Comparison of ENCODE assay signal across 11 cellular contexts in genomic region chr12:50017047-50017446, GRCh38. TPM values are rescaled to one million over a fixed set of nuclear protein-coding genes. Genes with fewer than 3 reads are reported as not detected.
DNase-seq lines count a peak whose midpoint lies in the region; ATAC-seq and TF ChIP-seq lines count a peak whose summit lies in the region.
"Had no signal": no experiment of that assay in that cellular context is flagged by ENCODE, and none has a peak within 500 bp of the region (broad histone marks: within the 10 kb centered on the region; RNA-seq: fewer than 3 reads in every experiment).

No MANE protein-coding gene starts in this region.

- H3K4me3 Mint-ChIP-seq in activated CD4-positive, alpha-beta memory T cell treated with anti-CD3 and anti-CD28 coated beads for 36 hours = no peak overlapping the region
- H3K4me3 Mint-ChIP-seq: memory B cell; stimulated activated naive CD8-positive, alpha-beta T cell treated with anti-CD3 and anti-CD28 coated beads, Interleukin-15, Interleukin-2, amounts not matched to agents 100 ng/mL and 50 ng/mL, for 24 hours had no signal

- intact Hi-C loops in left ventricle myocardium inferior (cut with micrococcal nuclease) = no loop called here
- intact Hi-C loops in activated CD4-positive, alpha-beta memory T cell treated with anti-CD3 and anti-CD28 coated beads for 36 hours (cut with micrococcal nuclease) = no loop called here

- H3K36me3 Mint-ChIP-seq in activated CD4-positive, alpha-beta memory T cell treated with anti-CD3 and anti-CD28 coated beads for 36 hours = peaks cover 18% of the 10 kb centered on the region

- in situ Hi-C loops in astrocyte of the cerebellum (cut with HindIII; ENCODE audit: low sequenced_read_pairs) = no loop called here

- H3K36me3 ChIP-seq in left ventricle myocardium inferior (no peaks in the 10 kb centered on the region), rectal smooth muscle tissue (ENCODE audit: control insufficient read depth, insufficient read depth, low read length) (no peaks in the 10 kb centered on the region)

- no peak for ATAC-seq in GM21717 (IDR thresholded peaks at IDR 0.05; ENCODE audit: unreplicated experiment)

- H3K4me3 ChIP-seq in astrocyte of the cerebellum (ENCODE audit: low read depth, low read length) = no peak overlapping the region
- no peak overlapping the region for H3K4me3 ChIP-seq in left ventricle myocardium inferior
- no peak overlapping the region for H3K4me3 ChIP-seq in rectal smooth muscle tissue (ENCODE audit: low read length)

- H3K27ac Mint-ChIP-seq in activated CD4-positive, alpha-beta memory T cell treated with anti-CD3 and anti-CD28 coated beads for 36 hours = no peak overlapping the region
- H3K27ac Mint-ChIP-seq: memory B cell; stimulated activated naive CD8-positive, alpha-beta T cell treated with anti-CD3 and anti-CD28 coated beads, Interleukin-15, Interleukin-2, amounts not matched to agents 100 ng/mL and 50 ng/mL, for 24 hours had no signal

- H3K4me1 ChIP-seq in left ventricle myocardium inferior (peaks cover 21% of the 10 kb centered on the region), rectal smooth muscle tissue (ENCODE audit: control insufficient read depth, insufficient read depth, low read length) (peaks cover 6% of the 10 kb centered on the region)

- no peaks in the 10 kb centered on the region for H3K9me3 ChIP-seq in left ventricle myocardium inferior (replicated peaks)

- CTCF ChIA-PET in activated CD4-positive, alpha-beta memory T cell treated with anti-CD3 and anti-CD28 coated beads for 36 hours (lab: Charles Lee) = interaction anchor here (0.6 to 3.1 kb wide), 5 partner anchors 22 to 508 kb away, joined by 3 to 10 read pairs (median 5); no protein-coding TSS in a partner anchor

- H3K9ac ChIP-seq in rectal smooth muscle tissue (ENCODE audit: low read length) = no peak overlapping the region

- no peaks in the 10 kb centered on the region for H3K27me3 ChIP-seq in left ventricle myocardium inferior (ENCODE audit: low read depth)
- no peaks in the 10 kb centered on the region for H3K27me3 ChIP-seq in rectal smooth muscle tissue (ENCODE audit: control insufficient read depth, insufficient read depth, low read length)

- H3K27ac ChIP-seq in left ventricle myocardium inferior (replicated peaks) = peak overlapping the region; percentile 28
- peak overlapping the region; percentile 56 for H3K27ac ChIP-seq in rectal smooth muscle tissue (ENCODE audit: low read depth, low read length)

- no peak for TF ChIP-seq CTCF in astrocyte of the cerebellum (IDR thresholded peaks at IDR 0.05; ENCODE audit: low read depth, low read length, missing control alignments)
- TF ChIP-seq CTCF in left ventricle myocardium inferior (IDR thresholded peaks at IDR 0.05; ENCODE audit: borderline replicate concordance) = no peak

- DNase-seq in Daoy (ENCODE audit: low read depth) = peak; percentile 19
- peak; percentile 79 for DNase-seq in astrocyte of the cerebellum (ENCODE audit: low read depth)
- DNase-seq in left ventricle myocardium inferior = no peak
- no peak for DNase-seq in GM19240 (ENCODE audit: insufficient read length, low spot score)
- DNase-seq in DMS53 (lab: John Stamatoyannopoulos, UW) = no peak
- DNase-seq in activated CD4-positive, alpha-beta memory T cell treated with anti-CD3 and anti-CD28 coated beads for 36 hours = no peak
- DNase-seq: NCI-H510A had no signal

- POLR2A ChIA-PET in activated CD4-positive, alpha-beta memory T cell treated with anti-CD3 and anti-CD28 coated beads for 36 hours (lab: Charles Lee) = no interaction called here

- no peaks in the 10 kb centered on the region for H3K9me3 Mint-ChIP-seq in activated CD4-positive, alpha-beta memory T cell treated with anti-CD3 and anti-CD28 coated beads for 36 hours
- H3K9me3 Mint-ChIP-seq: memory B cell; stimulated activated naive CD8-positive, alpha-beta T cell treated with anti-CD3 and anti-CD28 coated beads, Interleukin-15, Interleukin-2, amounts not matched to agents 100 ng/mL and 50 ng/mL, for 24 hours had no signal

- H3K27me3 Mint-ChIP-seq in activated CD4-positive, alpha-beta memory T cell treated with anti-CD3 and anti-CD28 coated beads for 36 hours = no peaks in the 10 kb centered on the region
- H3K27me3 Mint-ChIP-seq: memory B cell; stimulated activated naive CD8-positive, alpha-beta T cell treated with anti-CD3 and anti-CD28 coated beads, Interleukin-15, Interleukin-2, amounts not matched to agents 100 ng/mL and 50 ng/mL, for 24 hours had no signal

- peaks cover 16% of the 10 kb centered on the region for H3K4me1 Mint-ChIP-seq in activated CD4-positive, alpha-beta memory T cell treated with anti-CD3 and anti-CD28 coated beads for 36 hours (ENCODE audit: low read depth)

RNA-seq across cellular contexts. Expression of gene RACGAP1, which starts 8.2 kb away (rescaled TPM):
- 223 and 292 TPM in 2 replicates for total RNA-seq in Daoy (2014; rRNA removed; shearing (Covaris generic))
- 5.4 TPM for total RNA-seq in left ventricle myocardium inferior
- total RNA-seq in activated CD4-positive, alpha-beta memory T cell treated with anti-CD3 and anti-CD28 coated beads for 36 hours = 100 to 1,000 TPM; 145 to 152 TPM

RNA-seq across cellular contexts. Expression of gene ASIC1, which starts 40.3 kb away (rescaled TPM):
- not detected in 2 replicates for total RNA-seq in Daoy (2014; rRNA removed; shearing (Covaris generic))
- total RNA-seq in left ventricle myocardium inferior = 0.96 TPM
- total RNA-seq in activated CD4-positive, alpha-beta memory T cell treated with anti-CD3 and anti-CD28 coated beads for 36 hours = 1 to 10 TPM; 1.1 to 1.6 TPM

RNA-seq across cellular contexts. Expression of gene AQP6, which starts 44.3 kb away (rescaled TPM):
- total RNA-seq in Daoy (2014; rRNA removed; shearing (Covaris generic)) = 0.11 TPM in 1 of 2 replicates, not detected in the other
- not detected for total RNA-seq in left ventricle myocardium inferior
- total RNA-seq in activated CD4-positive, alpha-beta memory T cell treated with anti-CD3 and anti-CD28 coated beads for 36 hours = not detected

RNA-seq across cellular contexts. Expression of gene AQP5, which starts 55.4 kb away (rescaled TPM):
- total RNA-seq in Daoy (2014; rRNA removed; shearing (Covaris generic)) = not detected in 2 replicates
- 0.41 TPM for total RNA-seq in left ventricle myocardium inferior
- not detected for total RNA-seq in activated CD4-positive, alpha-beta memory T cell treated with anti-CD3 and anti-CD28 coated beads for 36 hours

Comparison
In these comparisons a context has a peak if more than half of its experiments do, and no peak if none do; other contexts are left out.
1. DNase-seq: peak in Daoy (single experiment) and astrocyte of the cerebellum (single experiment); none in left ventricle myocardium inferior (single experiment), GM19240 (single experiment), DMS53 (single experiment) and activated CD4-positive, alpha-beta memory T cell treated with anti-CD3 and anti-CD28 coated beads for 36 hours (single experiment).
2. RNA of gene RACGAP1, which starts 8.2 kb away (total RNA-seq): 223 to 292 TPM in Daoy and 145 to 152 TPM in activated CD4-positive, alpha-beta memory T cell treated with anti-CD3 and anti-CD28 coated beads for 36 hours; 5.4 TPM in left ventricle myocardium inferior (single experiment); every median in the first group is over 10 times any median in the second.